Comparison of ENCODE assay signal across 8 cellular contexts in the genomic region with DNA sequence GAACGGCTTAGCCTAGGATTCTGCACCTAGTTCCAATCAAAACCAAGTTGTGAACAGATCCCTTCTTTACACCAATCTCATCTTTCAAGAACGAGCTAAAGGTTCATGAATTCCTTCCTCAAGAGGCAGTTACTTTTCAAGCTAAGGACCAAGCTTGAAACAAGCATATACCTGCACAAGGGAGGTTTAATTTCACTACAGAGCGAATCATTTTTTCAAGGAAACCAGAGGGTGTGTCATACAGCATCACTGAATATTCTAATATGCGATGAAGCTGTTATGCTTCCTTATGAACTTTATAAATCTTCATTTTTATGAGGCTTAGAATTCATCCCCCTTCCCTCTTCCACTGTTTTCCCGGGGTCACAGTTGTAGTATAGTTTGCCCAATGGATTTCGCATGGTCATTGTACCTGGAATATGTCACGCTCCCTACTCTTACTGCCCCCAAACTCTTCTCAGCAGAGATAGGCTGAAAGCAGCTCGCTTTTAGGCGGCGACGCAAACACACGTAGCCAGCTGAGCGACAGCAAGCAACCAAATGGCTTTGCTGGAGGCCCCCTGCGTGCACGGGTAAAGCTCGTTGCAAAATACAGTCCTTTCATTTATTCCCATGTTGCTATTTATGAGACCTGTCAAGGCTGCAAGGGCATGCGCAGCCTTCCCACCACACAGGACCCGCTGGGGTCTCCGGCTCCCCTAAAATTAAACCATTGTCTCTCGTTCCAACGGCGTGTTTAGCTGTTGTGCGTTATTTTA. TPM values are rescaled to one million over a fixed set of nuclear protein-coding genes. Genes with fewer than 3 reads are reported as not detected.
DNase-seq lines count a peak whose midpoint lies in the region; ATAC-seq, FAIRE-seq and TF ChIP-seq lines count a peak whose summit lies in the region.

No MANE protein-coding gene starts in this region.

- intact Hi-C loops in dendritic cell treated with granulocyte-macrophage colony-stimulating factor and Interleukin-4, amounts not matched to agents 40 ng/mL and 50 ng/mL, for 4 days (cut with micrococcal nuclease) = loop anchor here (5.0 to 10.0 kb wide), 3 partner anchors 726 to 1226 kb away; partner anchors contain the start of genes DNAJC21, NIPBL and NUP155
- intact Hi-C loops in lower leg skin (cut with DNase I; ENCODE audit: low total_unique reads) = no loop called here

- DNase-seq in GM12892 (ENCODE audit: insufficient read length) (no peak), NCI-H2107 treated with DMSO at 0.1 percent for 48 hours (lab: John Stamatoyannopoulos, UW; ENCODE audit: unreplicated experiment) (peak; percentile 56), lower leg skin (ENCODE audit: low spot score in 2 of 2) (no peak), GOT3 (lab: John Stamatoyannopoulos, UW) (no peak)
- peak; percentile 39 for DNase-seq in activated CD4-positive, CD25-positive, alpha-beta regulatory T cell treated with anti-CD3 and anti-CD28 coated beads, Interleukin-2, amount 50 U/mL, for 72 hours
- peak; percentile 24 to 56 for DNase-seq in stimulated activated CD8-positive, alpha-beta memory T cell treated with anti-CD3 and anti-CD28 coated beads, Interleukin-15, amount 100 ng/mL, for 48 hours (ENCODE audit: low read depth in 2 of 2)

- H3K4me3 ChIP-seq in lower leg skin (ENCODE audit: low read depth, poor library complexity, severe bottlenecking) = peak overlapping the region; percentile 75

- TF ChIP-seq POLR2A in GM12892 (IDR thresholded peaks at IDR 0.05; ENCODE audit: low read depth, low read length) = no peak
- TF ChIP-seq POLR2A in lower leg skin (IDR thresholded peaks at IDR 0.05) = no peak

- peak; percentile 62 for FAIRE-seq in GM12892 (lab: Jason Lieb, UNC)

- H3K27ac Mint-ChIP-seq in dendritic cell treated with granulocyte-macrophage colony-stimulating factor and Interleukin-4, amounts not matched to agents 40 ng/mL and 50 ng/mL, for 4 days = peak overlapping the region; percentile 90

- no peaks in the 10 kb centered on the region for H3K27me3 Mint-ChIP-seq in dendritic cell treated with granulocyte-macrophage colony-stimulating factor and Interleukin-4, amounts not matched to agents 40 ng/mL and 50 ng/mL, for 4 days

- H3K4me1 Mint-ChIP-seq in dendritic cell treated with granulocyte-macrophage colony-stimulating factor and Interleukin-4, amounts not matched to agents 40 ng/mL and 50 ng/mL, for 4 days (ENCODE audit: low read depth) = peaks cover 49% of the 10 kb centered on the region

- peak overlapping the region; percentile 94 for H3K4me3 Mint-ChIP-seq in dendritic cell treated with granulocyte-macrophage colony-stimulating factor and Interleukin-4, amounts not matched to agents 40 ng/mL and 50 ng/mL, for 4 days

- no peak for TF ChIP-seq CTCF in lower leg skin (IDR thresholded peaks at IDR 0.05)

- H3K36me3 Mint-ChIP-seq in dendritic cell treated with granulocyte-macrophage colony-stimulating factor and Interleukin-4, amounts not matched to agents 40 ng/mL and 50 ng/mL, for 4 days (ENCODE audit: low read depth) = peaks cover 38% of the 10 kb centered on the region

- peak; percentile 31 for ATAC-seq in HG02981 (IDR thresholded peaks at IDR 0.05; ENCODE audit: unreplicated experiment)

- 1 to 2% methylated on average over 23 of the region's 23 CpGs for WGBS in lower leg skin, 2 donors

- no peaks in the 10 kb centered on the region for H3K9me3 Mint-ChIP-seq in dendritic cell treated with granulocyte-macrophage colony-stimulating factor and Interleukin-4, amounts not matched to agents 40 ng/mL and 50 ng/mL, for 4 days

RNA-seq across cellular contexts. Expression of gene LMBRD2, which starts 0.8 kb away (rescaled TPM):
- polyA plus RNA-seq in GM12892 (2012; ENCODE audit: missing spikeins) = 6.4 TPM
- 10 to 100 TPM in 3 of 4 donors, 1 to 10 TPM in 1; 8.1 to 22.4 (median 11.3) TPM for total RNA-seq in lower leg skin

RNA-seq across cellular contexts. Expression of gene SKP2, which starts 1.1 kb away (rescaled TPM):
- 26.6 TPM for polyA plus RNA-seq in GM12892 (2012; ENCODE audit: missing spikeins)
- total RNA-seq in lower leg skin = 10 to 100 TPM in 1 of 4 donors, 1 to 10 TPM in 3; 6.9 to 12.8 (median 8.6) TPM

Comparison
In these comparisons a context has a peak if more than half of its experiments do, and no peak if none do; other contexts are left out.
1. DNase-seq: peak in NCI-H2107 treated with DMSO at 0.1 percent for 48 hours (single experiment), activated CD4-positive, CD25-positive, alpha-beta regulatory T cell treated with anti-CD3 and anti-CD28 coated beads, Interleukin-2, amount 50 U/mL, for 72 hours (single experiment) and stimulated activated CD8-positive, alpha-beta memory T cell treated with anti-CD3 and anti-CD28 coated beads, Interleukin-15, amount 100 ng/mL, for 48 hours (2 of 2); none in GM12892 (single experiment), lower leg skin (0 of 2) and GOT3 (single experiment).